ENCODE assay signal across 1 cellular context in genomic region chr20:57473246-57474042, GRCh38.
A peak's percentile ranks its signal among the peaks of the same experiment; 100 is the strongest.
TF ChIP-seq lines count a peak whose summit lies in the region.

No MANE protein-coding gene starts in this region.

TF ChIP-seq in HepG2, 621 proteins besides CTCF, POLR2A, EP300 and RAD21 (continued from another document):
- no peak for TF ChIP-seq ZNF740 (CRISPR knock-in tag; IDR thresholded peaks at IDR 0.05)
- no peak for TF ChIP-seq ZNF160 (CRISPR knock-in tag; IDR thresholded peaks at IDR 0.05)
- TF ChIP-seq CHD2 (IDR thresholded peaks at IDR 0.05; ENCODE audit: low read depth, low read length): no peak
- TF ChIP-seq MYPOP (CRISPR knock-in tag; IDR thresholded peaks at IDR 0.05): no peak
- TF ChIP-seq NFIB (CRISPR knock-in tag; IDR thresholded peaks at IDR 0.05; ENCODE audit: borderline replicate concordance): no peak
- TF ChIP-seq DR1 (CRISPR knock-in tag; IDR thresholded peaks at IDR 0.05): peak; percentile 30; the same call in 1 of the 2 replicates
- TF ChIP-seq YY1 (IDR thresholded peaks at IDR 0.05; ENCODE audit: insufficient read depth, insufficient replicate concordance, low read depth, low read length): no peak
- TF ChIP-seq GABPB1 (CRISPR knock-in tag; IDR thresholded peaks at IDR 0.05): peak; percentile 51
- 0 out of 2 replicates have a peak, but pooled peaks have one; percentile 16 for TF ChIP-seq SP4 (CRISPR knock-in tag; IDR thresholded peaks at IDR 0.05)
- TF ChIP-seq ZGPAT (CRISPR knock-in tag; IDR thresholded peaks at IDR 0.05): no peak
- TF ChIP-seq MLX (CRISPR knock-in tag; IDR thresholded peaks at IDR 0.05): no peak
- TF ChIP-seq ZNF280B (CRISPR knock-in tag; IDR thresholded peaks at IDR 0.05; ENCODE audit: borderline replicate concordance): peak; percentile 44; the same call in 1 of the 2 replicates
- no peak for TF ChIP-seq ZNF770 (CRISPR knock-in tag; IDR thresholded peaks at IDR 0.05)
- no peak for TF ChIP-seq ZNF460 (CRISPR knock-in tag; IDR thresholded peaks at IDR 0.05; ENCODE audit: borderline replicate concordance)
- TF ChIP-seq HIC2 (CRISPR knock-in tag; IDR thresholded peaks at IDR 0.05; ENCODE audit: low read depth): no peak
- no peak for TF ChIP-seq ZNF605 (CRISPR knock-in tag; IDR thresholded peaks at IDR 0.05)
- no peak for TF ChIP-seq ZNF749 (CRISPR knock-in tag; IDR thresholded peaks at IDR 0.05; ENCODE audit: borderline replicate concordance)
- TF ChIP-seq TCF7L2 (IDR thresholded peaks at IDR 0.05; ENCODE audit: low read depth, low read length): no peak
- TF ChIP-seq PCBP1 (IDR thresholded peaks at IDR 0.05; ENCODE audit: borderline replicate concordance, low read depth, low read length): no peak
- TF ChIP-seq PATZ1 (CRISPR knock-in tag; IDR thresholded peaks at IDR 0.05): peak; percentile 66
- no peak for TF ChIP-seq ZUFSP (CRISPR knock-in tag; IDR thresholded peaks at IDR 0.05; ENCODE audit: borderline replicate concordance)
- TF ChIP-seq CEBPB (IDR thresholded peaks at IDR 0.05; ENCODE audit: borderline replicate concordance, low read depth, low read length): peak; percentile 80; the same call in 1 of the 2 replicates
- TF ChIP-seq DDIT3 (CRISPR knock-in tag; IDR thresholded peaks at IDR 0.05): no peak
- TF ChIP-seq TGIF2 (CRISPR knock-in tag; IDR thresholded peaks at IDR 0.05): peak; percentile 43; the same call in 1 of the 2 replicates
- no peak for TF ChIP-seq THAP11 (CRISPR knock-in tag; IDR thresholded peaks at IDR 0.05)
- TF ChIP-seq ZNF652 (CRISPR knock-in tag; IDR thresholded peaks at IDR 0.05; ENCODE audit: borderline replicate concordance, low read depth): no peak
- peak; percentile 41; the same call in 1 of the 2 replicates for TF ChIP-seq ETV5 (CRISPR knock-in tag; IDR thresholded peaks at IDR 0.05; ENCODE audit: borderline replicate concordance)
- TF ChIP-seq ZNF558 (CRISPR knock-in tag; IDR thresholded peaks at IDR 0.05; ENCODE audit: borderline replicate concordance): no peak
- no peak for TF ChIP-seq ZFP41 (CRISPR knock-in tag; IDR thresholded peaks at IDR 0.05; ENCODE audit: borderline replicate concordance)
- peak; percentile 69 for TF ChIP-seq CEBPG (CRISPR knock-in tag; IDR thresholded peaks at IDR 0.05)
- TF ChIP-seq ZNF562 (CRISPR knock-in tag; IDR thresholded peaks at IDR 0.05; ENCODE audit: borderline replicate concordance): no peak
- TF ChIP-seq MXD1 (CRISPR knock-in tag; IDR thresholded peaks at IDR 0.05): no peak
- no peak for TF ChIP-seq ZNF260 (CRISPR knock-in tag; IDR thresholded peaks at IDR 0.05; ENCODE audit: borderline replicate concordance, low read depth)
- TF ChIP-seq ZFX (CRISPR knock-in tag; IDR thresholded peaks at IDR 0.05; ENCODE audit: low read depth): no peak
- TF ChIP-seq PRPF4 (IDR thresholded peaks at IDR 0.05; ENCODE audit: low read depth, low read length, poor library complexity, severe bottlenecking): no peak
- TF ChIP-seq SP2 (CRISPR knock-in tag; IDR thresholded peaks at IDR 0.05): no peak
- TF ChIP-seq MAFG (CRISPR knock-in tag; IDR thresholded peaks at IDR 0.05): no peak
- no peak for TF ChIP-seq RBM22 (optimal IDR thresholded peaks at IDR 0.05; ENCODE audit: low read length)
- no peak for TF ChIP-seq ZNF788 (CRISPR knock-in tag; IDR thresholded peaks at IDR 0.05; ENCODE audit: borderline replicate concordance)
- TF ChIP-seq LBX2 (CRISPR knock-in tag; IDR thresholded peaks at IDR 0.05; ENCODE audit: borderline replicate concordance): no peak
- peak; percentile 66; the same call in 1 of the 2 replicates for TF ChIP-seq ZNF292 (CRISPR knock-in tag; IDR thresholded peaks at IDR 0.05; ENCODE audit: borderline replicate concordance, low read depth)
- TF ChIP-seq ZNF280D (CRISPR knock-in tag; IDR thresholded peaks at IDR 0.05): no peak
- no peak for TF ChIP-seq ATF7-NPFF (CRISPR knock-in tag; IDR thresholded peaks at IDR 0.05; ENCODE audit: low read depth)
- peak; percentile 28; the same call in 1 of the 2 replicates for TF ChIP-seq STAG1 (CRISPR knock-in tag; IDR thresholded peaks at IDR 0.05)
- no peak for TF ChIP-seq ZNF3 (CRISPR knock-in tag; IDR thresholded peaks at IDR 0.05)
- TF ChIP-seq ZNF670 (CRISPR knock-in tag; IDR thresholded peaks at IDR 0.05; ENCODE audit: borderline replicate concordance): no peak
